19 cellular contexts compared by ENCODE assay signal in the genomic region with DNA sequence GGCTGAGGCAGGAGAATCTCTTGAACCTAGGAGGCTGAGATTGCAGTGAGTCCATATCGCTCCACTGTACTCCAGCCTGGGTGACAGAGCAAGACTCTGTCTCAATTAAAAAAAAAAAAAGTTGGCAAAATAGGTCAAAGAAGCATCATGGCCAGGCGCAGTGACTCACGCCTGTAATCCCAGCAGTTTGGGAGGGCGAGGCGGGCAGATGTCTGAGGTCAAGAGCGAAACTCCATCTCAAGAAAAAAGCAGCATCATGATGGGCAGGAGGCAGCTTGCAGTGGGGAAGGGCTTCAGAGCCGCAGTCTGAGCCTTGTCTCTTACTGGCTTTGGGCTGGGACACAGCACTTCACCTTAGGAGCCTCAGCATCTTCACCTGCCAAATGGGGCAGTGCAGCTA.
"Had no signal": no experiment of that assay in that cellular context is flagged by ENCODE, and none has a peak within 500 bp of the region (broad histone marks: within the 10 kb centered on the region; RNA-seq: fewer than 3 reads in every experiment).

No MANE protein-coding gene starts in this region.

- DNase-seq: dermis blood vessel endothelial cell; esophagus squamous epithelium; foreskin fibroblast; immature natural killer cell; left ventricle myocardium inferior; lower lobe of right lung; naive B cell; small intestine; stimulated activated CD4-positive, alpha-beta T cell treated with anti-CD3 and anti-CD28 coated beads, Interleukin-12 subunit alpha, Interleukin-12 subunit beta, amount 100 ng/mL, for 4 hours; stimulated activated naive CD4-positive, alpha-beta T cell; stomach; substantia nigra; transverse colon; uterus had no signal

- H3K4me3 ChIP-seq: esophagus squamous epithelium, left ventricle myocardium inferior, lower lobe of right lung, stomach, thoracic aorta, transverse colon, uterus had no signal

- H3K27me3 ChIP-seq: esophagus squamous epithelium, stomach, transverse colon, uterus had no signal

- H3K27ac Mint-ChIP-seq: immature natural killer cell, memory B cell, mesothelial cell of epicardium, naive B cell, nephron had no signal

- H3K36me3 ChIP-seq: esophagus squamous epithelium, left ventricle myocardium inferior, lower lobe of right lung, thoracic aorta, transverse colon, uterus had no signal

- H3K36me3 Mint-ChIP-seq: immature natural killer cell, memory B cell, naive B cell had no signal

- H3K9me3 Mint-ChIP-seq: immature natural killer cell, memory B cell, mesothelial cell of epicardium, naive B cell, nephron had no signal

- H3K4me3 Mint-ChIP-seq: immature natural killer cell, memory B cell, mesothelial cell of epicardium, naive B cell, nephron had no signal

- H3K4me1 Mint-ChIP-seq: immature natural killer cell, memory B cell, naive B cell had no signal

- ATAC-seq: sciatic nerve had no signal

- H3K4me1 ChIP-seq: esophagus squamous epithelium, lower lobe of right lung, stomach, transverse colon, uterus had no signal

- H3K9me3 ChIP-seq: esophagus squamous epithelium, left ventricle myocardium inferior, lower lobe of right lung, stomach, thoracic aorta, transverse colon, uterus had no signal

- H3K27ac ChIP-seq: esophagus squamous epithelium, left ventricle myocardium inferior, lower lobe of right lung, stomach, thoracic aorta, transverse colon, uterus had no signal
